ENCODE assay signal across 8 cellular contexts in the genomic region with DNA sequence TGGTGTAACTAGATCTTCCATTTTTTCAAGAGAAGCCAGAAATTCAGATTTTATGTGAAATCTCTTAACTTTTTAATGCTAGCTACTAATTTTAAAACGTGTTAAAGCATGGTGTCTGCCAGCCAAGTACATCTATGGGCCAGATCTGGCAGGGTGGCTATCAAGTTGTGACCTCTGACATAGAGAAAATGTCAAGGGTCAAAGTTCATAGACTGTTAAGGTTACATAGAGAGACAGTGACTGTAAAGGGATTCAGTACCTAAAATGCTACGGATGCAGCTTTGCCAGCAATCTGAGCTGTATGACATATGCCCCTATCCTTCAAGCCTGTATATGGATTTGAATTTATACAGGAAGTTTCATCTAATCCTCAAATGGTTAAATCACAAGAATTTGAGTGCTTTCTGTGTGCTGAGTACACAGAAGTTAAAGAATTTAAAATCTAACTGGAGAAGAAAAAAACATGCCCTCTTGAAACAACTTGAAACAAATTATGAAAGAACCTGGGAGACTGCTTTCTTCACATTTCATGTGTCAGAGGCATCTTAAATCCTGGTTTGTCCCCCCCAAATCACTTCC. TPM values are rescaled to one million over a fixed set of nuclear protein-coding genes. Genes with fewer than 3 reads are reported as not detected.
DNase-seq lines count a peak whose midpoint lies in the region; ATAC-seq and TF ChIP-seq lines count a peak whose summit lies in the region.

No MANE protein-coding gene starts in this region.

- H3K4me1 Mint-ChIP-seq in activated T-cell treated with anti-CD3 and anti-CD28 coated beads, Interleukin-2, amount 50 U/mL, for 4 hours (ENCODE audit: low read depth): peaks cover 47% of the 10 kb centered on the region
- H3K4me1 Mint-ChIP-seq in memory B cell: peaks cover 45% of the 10 kb centered on the region
- H3K4me1 Mint-ChIP-seq in type B pancreatic cell (ENCODE audit: unreplicated experiment): peaks cover 35% of the 10 kb centered on the region

- H3K4me3 ChIP-seq in adipocyte (ENCODE audit: low read length): peak overlapping the region; percentile 95

- no peaks in the 10 kb centered on the region for H3K9me3 ChIP-seq in adipocyte (ENCODE audit: control insufficient read depth, low read length)

- peak overlapping the region; percentile 96 for H3K9ac ChIP-seq in adipocyte (ENCODE audit: low read length)

- peak overlapping the region; percentile 91 for H3K4me3 Mint-ChIP-seq in activated T-cell treated with anti-CD3 and anti-CD28 coated beads, Interleukin-2, amount 50 U/mL, for 4 hours
- H3K4me3 Mint-ChIP-seq in memory B cell (peak overlapping the region; percentile 90), type B pancreatic cell (peak overlapping the region; percentile 86)

- no peaks in the 10 kb centered on the region for H3K27me3 ChIP-seq in adipocyte (replicated peaks; ENCODE audit: control insufficient read depth, insufficient read depth, low read length)

- no peaks in the 10 kb centered on the region for H3K27me3 Mint-ChIP-seq in activated T-cell treated with anti-CD3 and anti-CD28 coated beads, Interleukin-2, amount 50 U/mL, for 4 hours (ENCODE audit: low read depth)
- H3K27me3 Mint-ChIP-seq in memory B cell (no peaks in the 10 kb centered on the region), type B pancreatic cell (peaks cover 10% of the 10 kb centered on the region)

- H3K27ac Mint-ChIP-seq in memory B cell: peak overlapping the region; percentile 97
- peak overlapping the region; percentile 68 for H3K27ac Mint-ChIP-seq in type B pancreatic cell

- peaks cover 32% of the 10 kb centered on the region for H3K4me1 ChIP-seq in adipocyte (ENCODE audit: control insufficient read depth, insufficient read depth, low read length)

- H3K36me3 ChIP-seq in adipocyte (ENCODE audit: control insufficient read depth, insufficient read depth, low read length, severe bottlenecking): no peaks in the 10 kb centered on the region

- no peak for DNase-seq in activated T-cell treated with anti-CD3 and anti-CD28 coated beads, Interleukin-2, amount 50 U/mL, for 4 hours
- DNase-seq in activated T-cell treated with anti-CD3 and anti-CD28 coated beads for 4 hours (no peak), adipocyte (ENCODE audit: low read depth) (no peak), memory B cell (ENCODE audit: low spot score in 2 of 2) (no peak), type B pancreatic cell (ENCODE audit: extremely low spot score, unreplicated experiment) (no peak)
- no peak for DNase-seq in activated CD8-positive, alpha-beta memory T cell treated with anti-CD3 and anti-CD28 coated beads, Interleukin-2, amount 50 U/mL, for 48 hours

- no peak for ATAC-seq in activated T-cell treated with anti-CD3 and anti-CD28 coated beads, Interleukin-2, amount 50 U/mL, for 4 hours
- ATAC-seq in memory B cell (ENCODE audit: low read depth): no peak
- ATAC-seq in GM18868 (IDR thresholded peaks at IDR 0.05; ENCODE audit: unreplicated experiment): no peak
- ATAC-seq in HG02970 (IDR thresholded peaks at IDR 0.05; ENCODE audit: low FRiP score, unreplicated experiment): no peak

- no peak for TF ChIP-seq CTCF in type B pancreatic cell (conservative IDR thresholded peaks at IDR 0.05)

- peaks cover 4% of the 10 kb centered on the region for H3K9me3 Mint-ChIP-seq in activated T-cell treated with anti-CD3 and anti-CD28 coated beads, Interleukin-2, amount 50 U/mL, for 4 hours
- H3K9me3 Mint-ChIP-seq in memory B cell: no peaks in the 10 kb centered on the region
- no peaks in the 10 kb centered on the region for H3K9me3 Mint-ChIP-seq in type B pancreatic cell

- H3K36me3 Mint-ChIP-seq in activated T-cell treated with anti-CD3 and anti-CD28 coated beads, Interleukin-2, amount 50 U/mL, for 4 hours (ENCODE audit: insufficient read depth): peaks cover 4% of the 10 kb centered on the region
- H3K36me3 Mint-ChIP-seq in memory B cell (no peaks in the 10 kb centered on the region), type B pancreatic cell (no peaks in the 10 kb centered on the region)

RNA-seq across cellular contexts. Expression of a gene that starts 1.0 kb away (rescaled TPM):
- total RNA-seq in activated T-cell treated with anti-CD3 and anti-CD28 coated beads, Interleukin-2, amount 50 U/mL, for 4 hours: 10 to 100 TPM; 16.0 to 22.0 (median 17.2) TPM
- 4.1 and 17.3 TPM in 2 replicates for total RNA-seq in type B pancreatic cell (ENCODE audit: low replicate concordance)

RNA-seq across cellular contexts. Expression of a gene that starts 52.5 kb away (rescaled TPM):
- 10 to 100 TPM; 13.9 to 20.3 (median 14.2) TPM for total RNA-seq in activated T-cell treated with anti-CD3 and anti-CD28 coated beads, Interleukin-2, amount 50 U/mL, for 4 hours
- 23.9 and 37.2 TPM in 2 replicates for total RNA-seq in type B pancreatic cell (ENCODE audit: low replicate concordance)
